ENCODE assay signal across 23 cellular contexts in genomic region chr2:174058022-174058421, GRCh38.
"Had no signal": no experiment of that assay in that cellular context is flagged by ENCODE, and none has a peak within 500 bp of the region (broad histone marks: within the 10 kb centered on the region; RNA-seq: fewer than 3 reads in every experiment).

No MANE protein-coding gene starts in this region.

- H3K36me3 Mint-ChIP-seq: mesothelial cell of epicardium; natural killer cell treated with Interleukin-12 subunit alpha and Interleukin-12 subunit beta and Interleukin-15 and Interleukin-18, amount 100 ng/mL, for 72 hours had no signal

- H3K4me1 ChIP-seq: gastroesophageal sphincter, pancreas, psoas muscle, tibial artery had no signal

- H2AFZ ChIP-seq: hepatocyte had no signal

- H3K27ac Mint-ChIP-seq: dendritic cell treated with granulocyte-macrophage colony-stimulating factor and Interleukin-4, amounts not matched to agents 40 ng/mL and 50 ng/mL, for 4 days; memory B cell; mesothelial cell of epicardium; natural killer cell treated with Interleukin-12 subunit alpha and Interleukin-12 subunit beta and Interleukin-15 and Interleukin-18, amount 100 ng/mL, for 72 hours; stimulated activated memory B cell treated with anti-CD40 and anti-IgM and Interleukin-4, amounts not matched to agents 10 μg/mL and 1 μg/mL and 100 μg/mL, for 72 hours; stimulated activated naive CD8-positive, alpha-beta T cell treated with anti-CD3 and anti-CD28 coated beads, Interleukin-15, Interleukin-2, amounts not matched to agents 100 ng/mL and 50 ng/mL, for 24 hours had no signal

- H3K4me3 ChIP-seq: gastroesophageal sphincter, hepatocyte, left ventricle myocardium inferior, lower lobe of right lung, pancreas, psoas muscle, spleen, tibial artery, upper lobe of right lung had no signal

- H3K4me2 ChIP-seq: hepatocyte had no signal

- H3K4me3 Mint-ChIP-seq: dendritic cell treated with granulocyte-macrophage colony-stimulating factor and Interleukin-4, amounts not matched to agents 40 ng/mL and 50 ng/mL, for 4 days; memory B cell; mesothelial cell of epicardium; natural killer cell treated with Interleukin-12 subunit alpha and Interleukin-12 subunit beta and Interleukin-15 and Interleukin-18, amount 100 ng/mL, for 72 hours; stimulated activated memory B cell treated with anti-CD40 and anti-IgM and Interleukin-4, amounts not matched to agents 10 μg/mL and 1 μg/mL and 100 μg/mL, for 72 hours; stimulated activated naive CD8-positive, alpha-beta T cell treated with anti-CD3 and anti-CD28 coated beads, Interleukin-15, Interleukin-2, amounts not matched to agents 100 ng/mL and 50 ng/mL, for 24 hours had no signal

- H3K9me3 Mint-ChIP-seq: dendritic cell treated with granulocyte-macrophage colony-stimulating factor and Interleukin-4, amounts not matched to agents 40 ng/mL and 50 ng/mL, for 4 days had no signal

- H3K36me3 ChIP-seq: gastroesophageal sphincter, left ventricle myocardium inferior, lower lobe of right lung, pancreas, spleen, tibial artery, upper lobe of right lung had no signal

- H3K27me3 ChIP-seq: gastroesophageal sphincter, hepatocyte, pancreas, spleen, tibial artery, upper lobe of right lung had no signal

- DNase-seq: kidney; left cardiac atrium; left ventricle myocardium inferior; lower lobe of right lung; occipital lobe; pancreas; psoas muscle; retina; spleen; stimulated activated CD4-positive, alpha-beta T cell treated with anti-CD3 and anti-CD28 coated beads, Interleukin-15, amount 100 ng/mL, for 24 hours; stimulated activated CD4-positive, alpha-beta T cell treated with anti-CD3 and anti-CD28 coated beads, Interleukin-1b, Interleukin-23, amount 100 ng/mL, for 48 hours; stimulated activated CD4-positive, alpha-beta T cell treated with anti-CD3 and anti-CD28 coated beads, Interleukin-4, amount 100 ng/mL, for 24 hours; tibial artery; upper lobe of right lung had no signal

- H3K27ac ChIP-seq: gastroesophageal sphincter, hepatocyte, left ventricle myocardium inferior, lower lobe of right lung, pancreas, psoas muscle, spleen, tibial artery, upper lobe of right lung had no signal

- H3K9me3 ChIP-seq: gastroesophageal sphincter, left ventricle myocardium inferior, lower lobe of right lung, pancreas, psoas muscle, tibial artery, upper lobe of right lung had no signal

- ATAC-seq: gastroesophageal sphincter; left cardiac atrium; lower lobe of right lung; natural killer cell treated with Interleukin-12 subunit alpha and Interleukin-12 subunit beta and Interleukin-15 and Interleukin-18, amount 100 ng/mL, for 72 hours; psoas muscle; sciatic nerve; stimulated activated memory B cell treated with anti-CD40 and anti-IgM and Interleukin-4, amounts not matched to agents 10 μg/mL and 1 μg/mL and 100 μg/mL, for 72 hours; upper lobe of right lung had no signal

- H3K79me2 ChIP-seq: hepatocyte had no signal
